ENCODE assay signal across 20 cellular contexts in genomic region chr15:100737214-100737613, GRCh38.
"Had no signal": no experiment of that assay in that cellular context is flagged by ENCODE, and none has a peak within 500 bp of the region (broad histone marks: within the 10 kb centered on the region; RNA-seq: fewer than 3 reads in every experiment).

No MANE protein-coding gene starts in this region.

- H3K27me3 ChIP-seq: body of pancreas had no signal

- H3K27ac ChIP-seq: body of pancreas, VCaP had no signal

- DNase-seq: activated CD4-positive, CD25-positive, alpha-beta regulatory T cell; activated CD8-positive, alpha-beta memory T cell treated with anti-CD3 and anti-CD28 coated beads, Interleukin-2, amount 50 U/mL, for 4 hours; activated CD8-positive, alpha-beta T cell treated with anti-CD3 and anti-CD28 coated beads for 36 hours; activated gamma-delta T cell treated with Interleukin-2 at 50 U/mL for 16 hours; activated naive CD4-positive, alpha-beta T cell treated with anti-CD3 and anti-CD28 coated beads, Interleukin-2, amount 50 U/mL, for 16 hours; activated T-cell treated with anti-CD3 and anti-CD28 coated beads, Interleukin-2, amount 50 U/mL, for 72 hours; aorta; body of pancreas; central memory CD4-positive, alpha-beta T cell; Kasumi-1; KBM-7; NCI-H1048; NCI-H1694; NCI-H2029; NCI-H510A treated with DMSO at 0.1 percent for 48 hours; PC-3; SHP77 treated with DMSO at 0.1 percent for 48 hours; T-helper 1 cell had no signal

- H3K4me3 Mint-ChIP-seq: activated CD8-positive, alpha-beta T cell treated with anti-CD3 and anti-CD28 coated beads for 36 hours; activated T-cell treated with anti-CD3 and anti-CD28 coated beads, Interleukin-2, amount 50 U/mL, for 72 hours had no signal

- ATAC-seq: activated CD8-positive, alpha-beta T cell treated with anti-CD3 and anti-CD28 coated beads for 36 hours; activated T-cell treated with anti-CD3 and anti-CD28 coated beads, Interleukin-2, amount 50 U/mL, for 72 hours; body of pancreas; PC-3 had no signal

- H3K27ac Mint-ChIP-seq: activated CD8-positive, alpha-beta T cell treated with anti-CD3 and anti-CD28 coated beads for 36 hours; activated T-cell treated with anti-CD3 and anti-CD28 coated beads, Interleukin-2, amount 50 U/mL, for 72 hours; activated T-helper 2 cell treated with anti-CD3 and anti-CD28 coated beads, Interferon-gamma antibody, Interleukin-2, Interleukin-4, amounts not matched to agents 10 μg/mL and 5 μg/mL and 100 μg/mL, durations not matched to agents 14 hours and 24 hours and 36 hours had no signal

- H3K9me3 ChIP-seq: body of pancreas had no signal

- H3K4me3 ChIP-seq: body of pancreas had no signal

- H3K27me3 Mint-ChIP-seq: activated CD8-positive, alpha-beta T cell treated with anti-CD3 and anti-CD28 coated beads for 36 hours had no signal

- H3K9me3 Mint-ChIP-seq: activated CD8-positive, alpha-beta T cell treated with anti-CD3 and anti-CD28 coated beads for 36 hours; activated T-helper 2 cell treated with anti-CD3 and anti-CD28 coated beads, Interferon-gamma antibody, Interleukin-2, Interleukin-4, amounts not matched to agents 10 μg/mL and 5 μg/mL and 100 μg/mL, durations not matched to agents 14 hours and 24 hours and 36 hours had no signal
